In genomic region chr12:109863961-109864712, GRCh38 we compare ENCODE assay signal across 1 cellular context.
TF ChIP-seq lines count a peak whose summit lies in the region.

No MANE protein-coding gene starts in this region.

TF ChIP-seq in HepG2, 621 proteins besides CTCF, POLR2A, EP300 and RAD21 (continued from another document and continues in another):
- TF ChIP-seq RERE (CRISPR knock-in tag; IDR thresholded peaks at IDR 0.05; ENCODE audit: low read depth) (peak; percentile 61), ZNF232 (CRISPR knock-in tag; IDR thresholded peaks at IDR 0.05; ENCODE audit: borderline replicate concordance) (peak; percentile 55; the same call in 1 of the 2 replicates), SIN3A (IDR thresholded peaks at IDR 0.05; ENCODE audit: borderline replicate concordance, low read depth, low read length) (no peak), ZBTB20 (CRISPR knock-in tag; IDR thresholded peaks at IDR 0.05; ENCODE audit: borderline replicate concordance, low read depth) (peak; percentile 93), THYN1 (CRISPR knock-in tag; IDR thresholded peaks at IDR 0.05; ENCODE audit: borderline replicate concordance, low read depth) (no peak), NR2C2 (CRISPR knock-in tag; IDR thresholded peaks at IDR 0.05; ENCODE audit: borderline replicate concordance) (peak; percentile 72), ZNF260 (CRISPR knock-in tag; IDR thresholded peaks at IDR 0.05; ENCODE audit: borderline replicate concordance, low read depth) (no peak), GABPA (IDR thresholded peaks at IDR 0.05; ENCODE audit: low read depth, low read length) (no peak), GABPA (CRISPR knock-in tag; IDR thresholded peaks at IDR 0.05; ENCODE audit: low read depth) (peak; percentile 82), ESRRA (CRISPR knock-in tag; IDR thresholded peaks at IDR 0.05; ENCODE audit: low read depth) (peak; percentile 82; the same call in 1 of the 2 replicates), CREB1 (IDR thresholded peaks at IDR 0.05) (no peak), CREB1 (CRISPR knock-in tag; IDR thresholded peaks at IDR 0.05) (peak; percentile 60), MTERF4 (CRISPR knock-in tag; IDR thresholded peaks at IDR 0.05) (peak; percentile 89; the same call in 1 of the 2 replicates), ARID5B (CRISPR knock-in tag; IDR thresholded peaks at IDR 0.05) (peak; percentile 94), TFE3 (CRISPR knock-in tag; IDR thresholded peaks at IDR 0.05) (peak; percentile 26; the same call in 1 of the 2 replicates), NR2F2 (IDR thresholded peaks at IDR 0.05; ENCODE audit: borderline replicate concordance, low read depth) (peak; percentile 74; the same call in 1 of the 2 replicates), TIGD3 (CRISPR knock-in tag; IDR thresholded peaks at IDR 0.05; ENCODE audit: borderline replicate concordance) (0 out of 2 replicates have a peak, but pooled peaks have one; percentile 42), HNF1A (IDR thresholded peaks at IDR 0.05; ENCODE audit: low read depth) (0 out of 2 replicates have a peak, but pooled peaks have one; percentile 27), HNF1A (CRISPR knock-in tag; IDR thresholded peaks at IDR 0.05; ENCODE audit: borderline replicate concordance) (peak; percentile 46; the same call in 1 of the 2 replicates), ELF3 (CRISPR knock-in tag; IDR thresholded peaks at IDR 0.05) (peak; percentile 95), PAXIP1 (CRISPR knock-in tag; conservative IDR thresholded peaks at IDR 0.05) (peak; percentile 94)
